Comparison of ENCODE assay signal across 1 cellular context in the genomic region with DNA sequence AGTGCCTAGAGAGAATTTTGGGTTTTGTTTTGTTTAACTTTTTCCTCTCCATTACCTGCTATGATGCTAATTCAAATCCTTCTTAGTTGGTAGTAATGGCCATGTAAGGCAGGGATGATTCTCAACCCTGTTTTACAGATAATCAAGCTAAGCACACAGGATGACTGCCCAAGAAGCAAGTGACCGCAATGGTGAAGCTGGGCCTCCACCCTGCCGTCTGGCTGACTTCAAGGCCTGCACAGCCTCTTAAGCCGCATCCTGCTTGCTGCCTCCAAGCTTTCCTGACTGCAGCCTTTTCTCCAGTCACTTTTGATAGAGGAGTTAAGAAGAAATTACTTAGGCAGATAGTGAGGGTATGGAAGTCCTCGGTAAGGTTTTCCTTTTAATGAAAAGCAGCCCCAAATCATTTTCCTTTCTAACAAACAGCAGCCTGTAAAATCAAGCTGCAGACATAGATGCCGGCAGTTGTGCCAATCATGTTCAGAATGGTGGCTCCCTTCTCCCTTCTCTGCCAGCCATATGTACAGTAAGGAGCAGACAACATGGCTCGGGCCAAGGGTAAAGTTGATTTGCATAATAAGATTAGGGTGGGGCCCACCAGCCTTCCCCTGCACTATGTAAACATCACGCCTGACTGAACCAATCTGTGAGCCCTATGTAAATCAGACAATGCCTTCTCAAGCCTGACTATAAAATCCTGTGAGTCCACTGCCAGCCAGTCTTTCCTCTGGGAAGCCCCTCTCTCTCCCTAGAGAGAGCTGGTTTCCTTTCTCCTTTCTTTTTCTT.
TF ChIP-seq lines count a peak whose summit lies in the region.

No MANE protein-coding gene starts in this region.

TF ChIP-seq in HEK293, 187 proteins besides CTCF, POLR2A, EP300 and RAD21 (continued from another document):
- TF ChIP-seq, protein P1, sequence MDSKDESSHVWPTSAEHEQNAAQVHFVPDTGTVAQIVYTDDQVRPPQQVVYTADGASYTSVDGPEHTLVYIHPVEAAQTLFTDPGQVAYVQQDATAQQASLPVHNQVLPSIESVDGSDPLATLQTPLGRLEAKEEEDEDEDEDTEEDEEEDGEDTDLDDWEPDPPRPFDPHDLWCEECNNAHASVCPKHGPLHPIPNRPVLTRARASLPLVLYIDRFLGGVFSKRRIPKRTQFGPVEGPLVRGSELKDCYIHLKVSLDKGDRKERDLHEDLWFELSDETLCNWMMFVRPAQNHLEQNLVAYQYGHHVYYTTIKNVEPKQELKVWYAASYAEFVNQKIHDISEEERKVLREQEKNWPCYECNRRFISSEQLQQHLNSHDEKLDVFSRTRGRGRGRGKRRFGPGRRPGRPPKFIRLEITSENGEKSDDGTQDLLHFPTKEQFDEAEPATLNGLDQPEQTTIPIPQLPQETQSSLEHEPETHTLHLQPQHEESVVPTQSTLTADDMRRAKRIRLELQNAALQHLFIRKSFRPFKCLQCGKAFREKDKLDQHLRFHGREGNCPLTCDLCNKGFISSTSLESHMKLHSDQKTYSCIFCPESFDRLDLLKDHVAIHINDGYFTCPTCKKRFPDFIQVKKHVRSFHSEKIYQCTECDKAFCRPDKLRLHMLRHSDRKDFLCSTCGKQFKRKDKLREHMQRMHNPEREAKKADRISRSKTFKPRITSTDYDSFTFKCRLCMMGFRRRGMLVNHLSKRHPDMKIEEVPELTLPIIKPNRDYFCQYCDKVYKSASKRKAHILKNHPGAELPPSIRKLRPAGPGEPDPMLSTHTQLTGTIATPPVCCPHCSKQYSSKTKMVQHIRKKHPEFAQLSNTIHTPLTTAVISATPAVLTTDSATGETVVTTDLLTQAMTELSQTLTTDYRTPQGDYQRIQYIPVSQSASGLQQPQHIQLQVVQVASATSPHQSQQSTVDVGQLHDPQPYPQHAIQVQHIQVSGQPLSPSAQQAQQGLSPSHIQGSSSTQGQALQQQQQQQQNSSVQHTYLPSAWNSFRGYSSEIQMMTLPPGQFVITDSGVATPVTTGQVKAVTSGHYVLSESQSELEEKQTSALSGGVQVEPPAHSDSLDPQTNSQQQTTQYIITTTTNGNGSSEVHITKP (tag by site-specific recombination; IDR thresholded peaks at IDR 0.05): 0 out of 2 replicates have a peak, but pooled peaks have one; percentile 20
- TF ChIP-seq ZIC2 (tag by site-specific recombination; IDR thresholded peaks at IDR 0.05) (no peak), ZNF596 (tag by site-specific recombination; IDR thresholded peaks at IDR 0.05) (0 out of 2 replicates have a peak, but pooled peaks have one; percentile 43), ZBTB17 (tag by site-specific recombination; IDR thresholded peaks at IDR 0.05) (peak; percentile 57; the same call in 1 of the 2 replicates), ZNF335 (tag by site-specific recombination; conservative IDR thresholded peaks at IDR 0.05) (0 out of 2 replicates have a peak, but pooled peaks have one; percentile 4)
- TF ChIP-seq, protein P2, sequence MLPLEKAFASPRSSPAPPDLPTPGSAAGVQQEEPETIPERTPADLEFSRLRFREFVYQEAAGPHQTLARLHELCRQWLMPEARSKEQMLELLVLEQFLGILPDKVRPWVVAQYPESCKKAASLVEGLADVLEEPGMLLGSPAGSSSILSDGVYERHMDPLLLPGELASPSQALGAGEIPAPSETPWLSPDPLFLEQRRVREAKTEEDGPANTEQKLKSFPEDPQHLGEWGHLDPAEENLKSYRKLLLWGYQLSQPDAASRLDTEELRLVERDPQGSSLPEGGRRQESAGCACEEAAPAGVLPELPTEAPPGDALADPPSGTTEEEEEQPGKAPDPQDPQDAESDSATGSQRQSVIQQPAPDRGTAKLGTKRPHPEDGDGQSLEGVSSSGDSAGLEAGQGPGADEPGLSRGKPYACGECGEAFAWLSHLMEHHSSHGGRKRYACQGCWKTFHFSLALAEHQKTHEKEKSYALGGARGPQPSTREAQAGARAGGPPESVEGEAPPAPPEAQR (tag by site-specific recombination; IDR thresholded peaks at IDR 0.05): no peak
- TF ChIP-seq, protein P3, sequence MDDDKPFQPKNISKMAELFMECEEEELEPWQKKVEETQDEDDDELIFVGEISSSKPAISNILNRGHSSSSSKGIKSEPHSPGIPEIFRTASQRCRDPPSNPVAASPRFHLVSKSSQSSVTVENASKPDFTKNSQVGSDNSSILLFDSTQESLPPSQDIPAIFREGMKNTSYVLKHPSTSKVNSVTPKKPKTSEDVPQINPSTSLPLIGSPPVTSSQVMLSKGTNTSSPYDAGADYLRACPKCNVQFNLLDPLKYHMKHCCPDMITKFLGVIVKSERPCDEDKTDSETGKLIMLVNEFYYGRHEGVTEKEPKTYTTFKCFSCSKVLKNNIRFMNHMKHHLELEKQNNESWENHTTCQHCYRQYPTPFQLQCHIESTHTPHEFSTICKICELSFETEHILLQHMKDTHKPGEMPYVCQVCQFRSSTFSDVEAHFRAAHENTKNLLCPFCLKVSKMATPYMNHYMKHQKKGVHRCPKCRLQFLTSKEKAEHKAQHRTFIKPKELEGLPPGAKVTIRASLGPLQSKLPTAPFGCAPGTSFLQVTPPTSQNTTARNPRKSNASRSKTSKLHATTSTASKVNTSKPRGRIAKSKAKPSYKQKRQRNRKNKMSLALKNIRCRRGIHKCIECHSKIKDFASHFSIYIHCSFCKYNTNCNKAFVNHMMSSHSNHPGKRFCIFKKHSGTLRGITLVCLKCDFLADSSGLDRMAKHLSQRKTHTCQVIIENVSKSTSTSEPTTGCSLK (tag by site-specific recombination; IDR thresholded peaks at IDR 0.05): no peak
